ENCODE assay signal across 15 cellular contexts in genomic region chr7:115359919-115360318, GRCh38.
"Had no signal": no experiment of that assay in that cellular context is flagged by ENCODE, and none has a peak within 500 bp of the region (broad histone marks: within the 10 kb centered on the region; RNA-seq: fewer than 3 reads in every experiment).

No MANE protein-coding gene starts in this region.

- H3K4me1 ChIP-seq: body of pancreas, parathyroid adenoma, tibial artery, uterus had no signal

- H3K27ac Mint-ChIP-seq: activated naive CD4-positive, alpha-beta T cell treated with anti-CD3 and anti-CD28 coated beads, Interleukin-2, amount 50 U/mL, for 24 hours had no signal

- H3K9me3 Mint-ChIP-seq: activated naive CD4-positive, alpha-beta T cell treated with anti-CD3 and anti-CD28 coated beads, Interleukin-2, amount 50 U/mL, for 24 hours; naive B cell had no signal

- H3K36me3 ChIP-seq: tibial artery, uterus had no signal

- H3K4me3 Mint-ChIP-seq: activated naive CD4-positive, alpha-beta T cell treated with anti-CD3 and anti-CD28 coated beads, Interleukin-2, amount 50 U/mL, for 24 hours; naive B cell had no signal

- H3K36me3 Mint-ChIP-seq: activated naive CD4-positive, alpha-beta T cell treated with anti-CD3 and anti-CD28 coated beads, Interleukin-2, amount 50 U/mL, for 24 hours; naive B cell had no signal

- ATAC-seq: body of pancreas, left cardiac atrium had no signal

- H3K27me3 ChIP-seq: body of pancreas, tibial artery, uterus had no signal

- H3K27me3 Mint-ChIP-seq: activated naive CD4-positive, alpha-beta T cell treated with anti-CD3 and anti-CD28 coated beads, Interleukin-2, amount 50 U/mL, for 24 hours; naive B cell had no signal

- H3K79me2 ChIP-seq: parathyroid adenoma had no signal

- DNase-seq: activated CD4-positive, alpha-beta T cell treated with anti-CD3 and anti-CD28 coated beads for 48 hours; activated CD8-positive, alpha-beta memory T cell treated with anti-CD3 and anti-CD28 coated beads for 24 hours; body of pancreas; effector memory CD4-positive, alpha-beta T cell; hypothalamus; left cardiac atrium; naive B cell; retina; tibial artery; uterus had no signal

- H3K4me3 ChIP-seq: body of pancreas, lung, tibial artery, uterus had no signal

- H2AFZ ChIP-seq: parathyroid adenoma had no signal

- H3K27ac ChIP-seq: body of pancreas, epithelial cell of prostate, parathyroid adenoma, tibial artery, uterus, VCaP had no signal

- H3K9ac ChIP-seq: parathyroid adenoma had no signal

- H3K4me1 Mint-ChIP-seq: activated naive CD4-positive, alpha-beta T cell treated with anti-CD3 and anti-CD28 coated beads, Interleukin-2, amount 50 U/mL, for 24 hours had no signal

- H3K9me3 ChIP-seq: body of pancreas, tibial artery, uterus had no signal
